18 cellular contexts compared by ENCODE assay signal in genomic region chr18:48535956-48536355, GRCh38. TPM values are rescaled to one million over a fixed set of nuclear protein-coding genes. Genes with fewer than 3 reads are reported as not detected.
A peak's percentile ranks its signal among the peaks of the same experiment; 100 is the strongest.
DNase-seq lines count a peak whose midpoint lies in the region; FAIRE-seq and TF ChIP-seq lines count a peak whose summit lies in the region.
"Had no signal": no experiment of that assay in that cellular context is flagged by ENCODE, and none has a peak within 500 bp of the region (broad histone marks: within the 10 kb centered on the region; RNA-seq: fewer than 3 reads in every experiment).

No MANE protein-coding gene starts in this region.

- no peak overlapping the region for H3K4me3 ChIP-seq in astrocyte (ENCODE audit: insufficient read depth, low read depth, low read length)
- H3K4me3 ChIP-seq: A549 had no signal

- no peak for TF ChIP-seq CTCF in astrocyte (IDR thresholded peaks at IDR 0.05; ENCODE audit: insufficient read depth, low read depth, low read length)

- peak overlapping the region; percentile 1 for H3K4me3 Mint-ChIP-seq in astrocyte (ENCODE audit: unreplicated experiment)
- no peak overlapping the region for H3K4me3 Mint-ChIP-seq in T-helper 2 cell treated with Interferon-gamma antibody and Interleukin-4, amounts not matched to agents 5 μg/mL and 100 μg/mL, for 36 hours

- H3K4me1 Mint-ChIP-seq in astrocyte (ENCODE audit: low read depth, unreplicated experiment): peaks cover 41% of the 10 kb centered on the region
- H3K4me1 Mint-ChIP-seq in T-helper 2 cell treated with Interferon-gamma antibody and Interleukin-4, amounts not matched to agents 5 μg/mL and 100 μg/mL, for 36 hours (ENCODE audit: low read depth): peaks cover 5% of the 10 kb centered on the region

- no peak overlapping the region for H3K27ac Mint-ChIP-seq in astrocyte (ENCODE audit: unreplicated experiment)
- H3K27ac Mint-ChIP-seq in T-helper 2 cell treated with Interferon-gamma antibody and Interleukin-4, amounts not matched to agents 5 μg/mL and 100 μg/mL, for 36 hours: no peak overlapping the region
- H3K27ac Mint-ChIP-seq: CD4-positive, alpha-beta T cell had no signal

- no peaks in the 10 kb centered on the region for H3K36me3 Mint-ChIP-seq in astrocyte (ENCODE audit: low read depth, unreplicated experiment)
- no peaks in the 10 kb centered on the region for H3K36me3 Mint-ChIP-seq in T-helper 2 cell treated with Interferon-gamma antibody and Interleukin-4, amounts not matched to agents 5 μg/mL and 100 μg/mL, for 36 hours (ENCODE audit: low read depth)

- H3K27ac ChIP-seq in astrocyte (ENCODE audit: low read depth, low read length): no peak overlapping the region
- H3K27ac ChIP-seq: 22Rv1, C4-2B had no signal

- DNase-seq in activated CD8-positive, alpha-beta memory T cell treated with anti-CD3 and anti-CD28 coated beads for 24 hours: peak; percentile 17
- DNase-seq in activated CD8-positive, alpha-beta memory T cell treated with anti-CD3 and anti-CD28 coated beads, Interleukin-2, amount 50 U/mL, for 4 hours: no peak
- DNase-seq in astrocyte (ENCODE audit: low read depth) (no peak), islet precursor cell (peak; percentile 32), iPS-NIHi11 (ENCODE audit: low spot score) (no peak), mucosa of gallbladder (ENCODE audit: low spot score) (no peak)
- DNase-seq in T-helper 2 cell treated with Interferon-gamma antibody and Interleukin-4, amounts not matched to agents 5 μg/mL and 100 μg/mL, for 36 hours (ENCODE audit: low spot score): no peak
- DNase-seq: AML-193; Caco-2; CD4-positive, alpha-beta T cell; HCEC 1CT had no signal

- no peaks in the 10 kb centered on the region for H3K27me3 ChIP-seq in astrocyte (ENCODE audit: insufficient read depth, low read length)

- H3K4me1 ChIP-seq in astrocyte (ENCODE audit: insufficient read depth, low read length): peaks cover 21% of the 10 kb centered on the region

- H3K36me3 ChIP-seq in astrocyte (ENCODE audit: insufficient read depth, low read length): no peaks in the 10 kb centered on the region

- peaks cover 17% of the 10 kb centered on the region for H3K79me2 ChIP-seq in astrocyte (ENCODE audit: insufficient read depth, low read length)

- no peak overlapping the region for H3K4me2 ChIP-seq in astrocyte (ENCODE audit: low read length)
- H3K4me2 ChIP-seq: A549 had no signal

- no peak overlapping the region for H2AFZ ChIP-seq in astrocyte (ENCODE audit: low read depth, low read length)

- no peaks in the 10 kb centered on the region for H3K9me3 Mint-ChIP-seq in astrocyte (ENCODE audit: unreplicated experiment)
- H3K9me3 Mint-ChIP-seq in T-helper 2 cell treated with Interferon-gamma antibody and Interleukin-4, amounts not matched to agents 5 μg/mL and 100 μg/mL, for 36 hours: no peaks in the 10 kb centered on the region
- H3K9me3 Mint-ChIP-seq: CD4-positive, alpha-beta T cell had no signal

- no peak overlapping the region for H3K9ac ChIP-seq in astrocyte (ENCODE audit: low read length)

- H4K20me1 ChIP-seq in astrocyte (ENCODE audit: insufficient read depth, low read length): no peaks in the 10 kb centered on the region

- no peaks in the 10 kb centered on the region for H3K27me3 Mint-ChIP-seq in astrocyte (ENCODE audit: low read depth, unreplicated experiment)
- H3K27me3 Mint-ChIP-seq in T-helper 2 cell treated with Interferon-gamma antibody and Interleukin-4, amounts not matched to agents 5 μg/mL and 100 μg/mL, for 36 hours (ENCODE audit: low read depth): peaks cover 15% of the 10 kb centered on the region

- FAIRE-seq in astrocyte (lab: Jason Lieb, UNC): no peak
- FAIRE-seq: A549, D721Med, G401.6, GM12891, GM19239 had no signal

- H3K9me3 ChIP-seq in astrocyte (ENCODE audit: insufficient read depth, low read depth, low read length): no peaks in the 10 kb centered on the region
- H3K9me3 ChIP-seq: A549, Caco-2 had no signal

RNA-seq across cellular contexts. Expression of gene CTIF, which starts 2.9 kb away (rescaled TPM):
- 93.6 and 101 TPM in 2 replicates for total RNA-seq in astrocyte
- total RNA-seq in mucosa of gallbladder: 101 TPM

Comparison
In these comparisons a context has a peak if more than half of its experiments do, and no peak if none do; other contexts are left out.
1. DNase-seq: peak in activated CD8-positive, alpha-beta memory T cell treated with anti-CD3 and anti-CD28 coated beads for 24 hours (single experiment) and islet precursor cell (single experiment); none in activated CD8-positive, alpha-beta memory T cell treated with anti-CD3 and anti-CD28 coated beads, Interleukin-2, amount 50 U/mL, for 4 hours (single experiment), astrocyte (single experiment), iPS-NIHi11 (single experiment), T-helper 2 cell treated with Interferon-gamma antibody and Interleukin-4, amounts not matched to agents 5 μg/mL and 100 μg/mL, for 36 hours (single experiment) and mucosa of gallbladder (single experiment).